ENCODE assay signal across 11 cellular contexts in genomic region chr3:150083653-150084037, GRCh38.
DNase-seq lines count a peak whose midpoint lies in the region; ATAC-seq and FAIRE-seq lines count a peak whose summit lies in the region.
"Had no signal": no experiment of that assay in that cellular context is flagged by ENCODE, and none has a peak within 500 bp of the region (broad histone marks: within the 10 kb centered on the region; RNA-seq: fewer than 3 reads in every experiment).

No MANE protein-coding gene starts in this region.

- no peak for ATAC-seq in HG02870 (IDR thresholded peaks at IDR 0.05; ENCODE audit: unreplicated experiment)

- DNase-seq in AG20443 (ENCODE audit: low spot score) = peak; percentile 46
- DNase-seq in NCI-H446 (lab: John Stamatoyannopoulos, UW) = peak; percentile 84 to 96
- peak; percentile 68 for DNase-seq in fibroblast of gingiva (ENCODE audit: low read depth)
- DNase-seq in pons (ENCODE audit: low spot score) = peak; percentile 17
- DNase-seq in DMS53 (lab: John Stamatoyannopoulos, UW) = no peak
- no peak for DNase-seq in frontal cortex (ENCODE audit: low spot score in 2 of 2)
- DNase-seq in KG1 (lab: John Stamatoyannopoulos, UW) = no peak
- DNase-seq: activated T-cell treated with anti-CD3 and anti-CD28 coated beads, Interleukin-2, amount 50 U/mL, for 48 hours; occipital lobe; T1000 had no signal

- FAIRE-seq in frontal cortex (lab: Jason Lieb, UNC) = no peak

Comparison
In these comparisons a context has a peak if more than half of its experiments do, and no peak if none do; other contexts are left out.
1. DNase-seq: peak in AG20443 (single experiment), NCI-H446 (2 of 2), fibroblast of gingiva (single experiment) and pons (single experiment); none in DMS53 (single experiment), frontal cortex (0 of 2) and KG1 (single experiment).